In genomic region chr1:68363346-68363745, GRCh38 we compare ENCODE assay signal across 1 cellular context.
TF ChIP-seq lines count a peak whose summit lies in the region.

No MANE protein-coding gene starts in this region.

TF ChIP-seq in SK-N-SH treated with all-trans-retinoic acid at 6 μM for 48 hours, 23 proteins besides CTCF, POLR2A, EP300 and RAD21 (continued from another document):
- TF ChIP-seq TSHZ2 (CRISPR knock-in tag; IDR thresholded peaks at IDR 0.05) = no peak
